Comparison of ENCODE assay signal across 2 cellular contexts in the genomic region with DNA sequence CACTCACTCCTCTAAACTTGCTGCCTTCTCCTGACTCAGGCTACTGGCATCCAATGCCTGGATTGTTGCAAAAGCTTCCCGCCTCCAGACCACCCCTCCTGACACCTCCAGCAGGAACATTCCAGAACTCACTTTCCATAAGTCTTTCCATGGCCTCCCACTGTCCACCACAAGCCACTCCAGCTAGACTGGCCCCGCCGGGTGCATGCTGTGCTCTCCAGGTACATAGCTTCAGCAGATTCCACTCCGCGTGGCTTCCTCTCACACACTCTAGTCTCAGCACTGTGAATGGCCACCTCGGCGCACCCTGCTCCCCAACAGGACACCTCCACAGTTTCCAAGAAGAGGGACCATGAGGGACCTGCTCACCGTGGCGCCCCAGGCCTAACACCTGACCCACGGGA.
TF ChIP-seq lines count a peak whose summit lies in the region.

No MANE protein-coding gene starts in this region.

TF ChIP-seq in A549, 52 proteins besides CTCF, POLR2A, EP300 and RAD21:
- TF ChIP-seq CEBPB (IDR thresholded peaks at IDR 0.05), result peak in 1 of 2 experiments; percentile 24; a peak in 1 of 4 replicates
- no peak for TF ChIP-seq FOXS1 (CRISPR knock-in tag; IDR thresholded peaks at IDR 0.05)
- no peak for TF ChIP-seq SREBF2 (IDR thresholded peaks at IDR 0.05)
- no peak for TF ChIP-seq RNF2 (IDR thresholded peaks at IDR 0.05; ENCODE audit: borderline replicate concordance, low read depth)
- TF ChIP-seq, protein P1, sequence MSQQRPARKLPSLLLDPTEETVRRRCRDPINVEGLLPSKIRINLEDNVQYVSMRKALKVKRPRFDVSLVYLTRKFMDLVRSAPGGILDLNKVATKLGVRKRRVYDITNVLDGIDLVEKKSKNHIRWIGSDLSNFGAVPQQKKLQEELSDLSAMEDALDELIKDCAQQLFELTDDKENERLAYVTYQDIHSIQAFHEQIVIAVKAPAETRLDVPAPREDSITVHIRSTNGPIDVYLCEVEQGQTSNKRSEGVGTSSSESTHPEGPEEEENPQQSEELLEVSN (IDR thresholded peaks at IDR 0.05; ENCODE audit: borderline replicate concordance, low read depth), result peak; percentile 69
- peak; percentile 57; the same call in 1 of the 2 replicates for TF ChIP-seq MAX (IDR thresholded peaks at IDR 0.05)

TF ChIP-seq in HepG2, 621 proteins besides CTCF, POLR2A, EP300 and RAD21:
- TF ChIP-seq AGO2 (optimal IDR thresholded peaks at IDR 0.05; ENCODE audit: low read depth, low read length) (peak; percentile 31), CHD2 (IDR thresholded peaks at IDR 0.05; ENCODE audit: low read depth, low read length) (no peak), ZBTB33 (CRISPR knock-in tag; IDR thresholded peaks at IDR 0.05) (peak; percentile 69), POLR2G (IDR thresholded peaks at IDR 0.05; ENCODE audit: low read depth, low read length) (no peak), FOSL2 (CRISPR knock-in tag; IDR thresholded peaks at IDR 0.05) (peak; percentile 53)
- TF ChIP-seq, protein P2, sequence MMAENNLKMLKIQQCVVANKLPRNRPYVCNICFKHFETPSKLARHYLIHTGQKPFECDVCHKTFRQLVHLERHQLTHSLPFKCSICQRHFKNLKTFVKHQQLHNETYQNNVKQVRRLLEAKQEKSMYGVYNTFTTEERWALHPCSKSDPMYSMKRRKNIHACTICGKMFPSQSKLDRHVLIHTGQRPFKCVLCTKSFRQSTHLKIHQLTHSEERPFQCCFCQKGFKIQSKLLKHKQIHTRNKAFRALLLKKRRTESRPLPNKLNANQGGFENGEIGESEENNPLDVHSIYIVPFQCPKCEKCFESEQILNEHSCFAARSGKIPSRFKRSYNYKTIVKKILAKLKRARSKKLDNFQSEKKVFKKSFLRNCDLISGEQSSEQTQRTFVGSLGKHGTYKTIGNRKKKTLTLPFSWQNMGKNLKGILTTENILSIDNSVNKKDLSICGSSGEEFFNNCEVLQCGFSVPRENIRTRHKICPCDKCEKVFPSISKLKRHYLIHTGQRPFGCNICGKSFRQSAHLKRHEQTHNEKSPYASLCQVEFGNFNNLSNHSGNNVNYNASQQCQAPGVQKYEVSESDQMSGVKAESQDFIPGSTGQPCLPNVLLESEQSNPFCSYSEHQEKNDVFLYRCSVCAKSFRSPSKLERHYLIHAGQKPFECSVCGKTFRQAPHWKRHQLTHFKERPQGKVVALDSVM (CRISPR knock-in tag; IDR thresholded peaks at IDR 0.05), result no peak
TF ChIP-seq in HepG2: peak in this region for 3.
